Comparison of ENCODE assay signal across 17 cellular contexts in genomic region chr14:96938946-96939345, GRCh38.
DNase-seq lines count a peak whose midpoint lies in the region; ATAC-seq, FAIRE-seq and TF ChIP-seq lines count a peak whose summit lies in the region.
"Had no signal": no experiment of that assay in that cellular context is flagged by ENCODE, and none has a peak within 500 bp of the region (broad histone marks: within the 10 kb centered on the region; RNA-seq: fewer than 3 reads in every experiment).

No MANE protein-coding gene starts in this region.

- no peaks in the 10 kb centered on the region for H3K36me3 ChIP-seq in GM23338 (ENCODE audit: insufficient read depth)
- no peaks in the 10 kb centered on the region for H3K36me3 ChIP-seq in K562 (ENCODE audit: control insufficient read depth, insufficient read depth, low read length)
- H3K36me3 ChIP-seq: cardiac muscle cell had no signal

- TF ChIP-seq CTCF in GM23338 (conservative IDR thresholded peaks at IDR 0.05; ENCODE audit: low read depth in 2 of 2): peak; percentile 78 to 91
- TF ChIP-seq CTCF in K562 (IDR thresholded peaks at IDR 0.05 in 2 of 3, conservative IDR thresholded peaks at IDR 0.05 in 1 of 3; ENCODE audit: insufficient read depth in 2 of 3, low read depth in 1 of 3, low read length in 3 of 3): peak; percentile 66 to 87 (median 78)
- peak; percentile 54 for TF ChIP-seq CTCF in neural crest cell (conservative IDR thresholded peaks at IDR 0.05)

- H3K27me3 Mint-ChIP-seq in GM23338 (ENCODE audit: insufficient read depth, low read depth, poor library complexity) (peaks cover 6% of the 10 kb centered on the region), neural crest cell (ENCODE audit: low read depth) (no peaks in the 10 kb centered on the region)
- H3K27me3 Mint-ChIP-seq in activated T-helper 17 cell treated with anti-CD3 and anti-CD28 coated beads, Interleukin-2, amount 50 U/mL, for 72 hours: no peaks in the 10 kb centered on the region

- H3K27ac ChIP-seq in GM23338 (ENCODE audit: low read depth): no peak overlapping the region
- H3K27ac ChIP-seq in K562 (ENCODE audit: extremely low read depth, low read depth, low read length): no peak overlapping the region
- H3K27ac ChIP-seq: cardiac muscle cell had no signal

- H3K4me1 ChIP-seq in GM23338 (ENCODE audit: insufficient read depth): no peaks in the 10 kb centered on the region
- peaks cover 0 to 1% of the 10 kb centered on the region in 2 experiments; a peak in 1 of 5 replicates for H3K4me1 ChIP-seq in K562 (replicated peaks in 1 of 2; ENCODE audit: control insufficient read depth in 2 of 2, insufficient read depth in 2 of 2, low read length in 2 of 2)

- H3K27me3 ChIP-seq in GM23338 (ENCODE audit: insufficient read depth) (no peaks in the 10 kb centered on the region), K562 (ENCODE audit: control insufficient read depth in 2 of 2, insufficient read depth in 2 of 2, low read length in 2 of 2) (no peaks in the 10 kb centered on the region)
- H3K27me3 ChIP-seq: cardiac muscle cell had no signal

- peak; percentile 25 to 77; a peak in 2 of 4 replicates for TF ChIP-seq RAD21 in K562 (CRISPR knock-in tag; conservative IDR thresholded peaks at IDR 0.05 in 1 of 2, IDR thresholded peaks at IDR 0.05 in 1 of 2)

- H3K9me3 Mint-ChIP-seq in GM23338: no peaks in the 10 kb centered on the region
- H3K9me3 Mint-ChIP-seq in neural crest cell: no peaks in the 10 kb centered on the region
- no peaks in the 10 kb centered on the region for H3K9me3 Mint-ChIP-seq in activated T-helper 17 cell treated with anti-CD3 and anti-CD28 coated beads, Interleukin-2, amount 50 U/mL, for 72 hours
- H3K9me3 Mint-ChIP-seq: immature natural killer cell had no signal

- in situ Hi-C loops in K562 (cut with MboI): no loop called here

- ATAC-seq in GM23338 (peak; percentile 49; the same call in 2 of the 3 replicates), K562 (peak; percentile 84), GM18505 (IDR thresholded peaks at IDR 0.05; ENCODE audit: unreplicated experiment) (no peak)
- no peak for ATAC-seq in activated T-helper 17 cell treated with anti-CD3 and anti-CD28 coated beads, Interleukin-2, amount 50 U/mL, for 72 hours (replicated peaks)
- ATAC-seq: mucosa of descending colon had no signal

- TF ChIP-seq POLR2A in K562 (conservative IDR thresholded peaks at IDR 0.05) (no peak), GM18505 (IDR thresholded peaks at IDR 0.05; ENCODE audit: borderline replicate concordance, extremely low read depth, insufficient read depth, insufficient read length) (no peak)

- H3K9me1 ChIP-seq in K562 (ENCODE audit: control insufficient read depth, insufficient read depth, low read length): no peaks in the 10 kb centered on the region

- FAIRE-seq in K562 (lab: Jason Lieb, UNC): peak; percentile 69

- intact Hi-C loops in K562 (cut with micrococcal nuclease): loop anchor here (5.0 to 10.0 kb wide), 2 partner anchors 197 to 354 kb away; no protein-coding TSS in a partner anchor

- CTCF ChIA-PET in K562 (lab: Yijun Ruan, JAX; ENCODE audit: low intra/inter-chr PET ratio): interaction anchor here (0.5 kb wide), 1 partner anchor 552 kb away, joined by 3 read pairs; no protein-coding TSS in a partner anchor

- peak; percentile 23 for DNase-seq in DMS79 (lab: John Stamatoyannopoulos, UW)
- no peak for DNase-seq in DMS79 treated with DMSO at 0.1 percent for 48 hours (lab: John Stamatoyannopoulos, UW)
- DNase-seq in GM23338 (ENCODE audit: low spot score): peak; percentile 51
- peak; percentile 56 to 64 (median 64) for DNase-seq in K562 (ENCODE audit: extremely low read depth in 1 of 4, low spot score in 3 of 4)
- DNase-seq in neural crest cell (ENCODE audit: low read depth, low spot score): no peak
- no peak for DNase-seq in GOT3 (lab: John Stamatoyannopoulos, UW)
- DNase-seq: 8988T; activated CD4-positive, CD25-positive, alpha-beta regulatory T cell treated with anti-CD3 and anti-CD28 coated beads, Interleukin-2, amount 50 U/mL, for 72 hours; immature natural killer cell; NCI-H1092 treated with DMSO at 0.1 percent for 48 hours; NCI-H526; retina; SHP77 treated with DMSO at 0.1 percent for 48 hours had no signal

- no peaks in the 10 kb centered on the region for H3F3A ChIP-seq in GM23338 (replicated peaks; ENCODE audit: low read depth)

- H3K9ac ChIP-seq in K562 (ENCODE audit: insufficient read depth in 1 of 2, low read depth in 2 of 2, low read length in 2 of 2): no peak overlapping the region

- H3K9me3 ChIP-seq in K562 (replicated peaks; ENCODE audit: control insufficient read depth, insufficient read depth, low read depth, low read length): no peaks in the 10 kb centered on the region
- H3K9me3 ChIP-seq: mucosa of descending colon had no signal

- POLR2A ChIA-PET in K562 (lab: Yijun Ruan, JAX): no interaction called here

- H3K4me1 Mint-ChIP-seq in GM23338 (no peaks in the 10 kb centered on the region), neural crest cell (no peaks in the 10 kb centered on the region)
- no peaks in the 10 kb centered on the region for H3K4me1 Mint-ChIP-seq in activated T-helper 17 cell treated with anti-CD3 and anti-CD28 coated beads, Interleukin-2, amount 50 U/mL, for 72 hours
- H3K4me1 Mint-ChIP-seq: immature natural killer cell had no signal

- H3K79me2 ChIP-seq in GM23338 (replicated peaks; ENCODE audit: insufficient read depth) (no peaks in the 10 kb centered on the region), K562 (ENCODE audit: control insufficient read depth, insufficient read depth, low read length) (no peaks in the 10 kb centered on the region)

- no peak overlapping the region for H3K4me2 ChIP-seq in GM23338
- no peak overlapping the region; the same call in 1 of the 2 replicates for H3K4me2 ChIP-seq in K562 (ENCODE audit: insufficient read depth, low read length)

- no peak overlapping the region for H3K4me3 Mint-ChIP-seq in GM23338
- H3K4me3 Mint-ChIP-seq in neural crest cell: no peak overlapping the region
- no peak overlapping the region for H3K4me3 Mint-ChIP-seq in activated T-helper 17 cell treated with anti-CD3 and anti-CD28 coated beads, Interleukin-2, amount 50 U/mL, for 72 hours
- H3K4me3 Mint-ChIP-seq: immature natural killer cell had no signal

- 11% methylated on average over 7 of the region's 7 CpGs for WGBS in K562 (ENCODE audit: insufficient coverage, low coverage, missing lambda C conversion rate)

- H4K20me1 ChIP-seq in GM23338 (replicated peaks; ENCODE audit: insufficient read depth): no peaks in the 10 kb centered on the region
- H4K20me1 ChIP-seq in K562 (replicated peaks; ENCODE audit: control insufficient read depth, insufficient read depth, low read length): peaks cover 5% of the 10 kb centered on the region

- no peaks in the 10 kb centered on the region for H3K9me2 ChIP-seq in GM23338 (ENCODE audit: insufficient read depth)

- H2AFZ ChIP-seq in GM23338 (no peak overlapping the region), K562 (ENCODE audit: low read depth, low read length) (no peak overlapping the region)

- H3K36me3 Mint-ChIP-seq in GM23338 (ENCODE audit: low read depth) (no peaks in the 10 kb centered on the region), neural crest cell (ENCODE audit: low read depth) (no peaks in the 10 kb centered on the region)
- no peaks in the 10 kb centered on the region for H3K36me3 Mint-ChIP-seq in activated T-helper 17 cell treated with anti-CD3 and anti-CD28 coated beads, Interleukin-2, amount 50 U/mL, for 72 hours (ENCODE audit: low read depth)
- H3K36me3 Mint-ChIP-seq: immature natural killer cell had no signal

- H3K4me3 ChIP-seq in GM23338: no peak overlapping the region
- H3K4me3 ChIP-seq in K562: no peak overlapping the region
- H3K4me3 ChIP-seq: cardiac muscle cell, mucosa of descending colon had no signal

- H3K27ac Mint-ChIP-seq in GM23338 (no peak overlapping the region), neural crest cell (ENCODE audit: unreplicated experiment) (no peak overlapping the region)
- H3K27ac Mint-ChIP-seq in activated T-helper 17 cell treated with anti-CD3 and anti-CD28 coated beads, Interleukin-2, amount 50 U/mL, for 72 hours: no peak overlapping the region
- H3K27ac Mint-ChIP-seq: immature natural killer cell had no signal

- TF ChIP-seq EP300 in K562 (IDR thresholded peaks at IDR 0.05; ENCODE audit: low read length): no peak

- no TSS peak for BruUV-seq in K562 (replicated peaks; lab: Mats Ljungman, UMichigan)

TF ChIP-seq in GM23338, 12 proteins besides CTCF, POLR2A, EP300 and RAD21 (continues in another document):
- no peak for TF ChIP-seq STAT1 (IDR thresholded peaks at IDR 0.05; ENCODE audit: unreplicated experiment)
- no peak for TF ChIP-seq CREB1 (CRISPR knock-in tag; IDR thresholded peaks at IDR 0.05; ENCODE audit: low read depth)
- TF ChIP-seq POLR2AphosphoS5 (IDR thresholded peaks at IDR 0.05; ENCODE audit: low read depth): no peak
- TF ChIP-seq JUNB (IDR thresholded peaks at IDR 0.05; ENCODE audit: unreplicated experiment): no peak
- no peak for TF ChIP-seq NANOG (IDR thresholded peaks at IDR 0.05; ENCODE audit: borderline replicate concordance)
- no peak for TF ChIP-seq EZH2phosphoT487 (IDR thresholded peaks at IDR 0.05; ENCODE audit: unreplicated experiment)

TF ChIP-seq in K562, 482 proteins besides CTCF, POLR2A, EP300 and RAD21 (continues in another document):
- TF ChIP-seq E4F1 (CRISPR knock-in tag; IDR thresholded peaks at IDR 0.05; ENCODE audit: borderline replicate concordance) (no peak), POLR2AphosphoS5 (IDR thresholded peaks at IDR 0.05; ENCODE audit: control insufficient read depth, insufficient read depth, low read depth, low read length) (no peak), HNRNPH1 (optimal IDR thresholded peaks at IDR 0.05; ENCODE audit: low read depth, low read length) (no peak), DMBX1 (CRISPR knock-in tag; IDR thresholded peaks at IDR 0.05; ENCODE audit: borderline replicate concordance) (no peak)

Comparison
In these comparisons a context has a peak if more than half of its experiments do, and no peak if none do; other contexts are left out.
1. DNase-seq: peak in DMS79 (single experiment), GM23338 (single experiment) and K562 (4 of 4); none in DMS79 treated with DMSO at 0.1 percent for 48 hours (single experiment), neural crest cell (single experiment) and GOT3 (single experiment).
2. ATAC-seq: peak in GM23338 (single experiment) and K562 (single experiment); none in GM18505 (single experiment) and activated T-helper 17 cell treated with anti-CD3 and anti-CD28 coated beads, Interleukin-2, amount 50 U/mL, for 72 hours (single experiment).
3. Peak in every context shown above with its lines, with median percentiles within 50 percentile points of each other: CTCF ChIP-seq.